Comparison of ENCODE assay signal across 16 cellular contexts in the genomic region with DNA sequence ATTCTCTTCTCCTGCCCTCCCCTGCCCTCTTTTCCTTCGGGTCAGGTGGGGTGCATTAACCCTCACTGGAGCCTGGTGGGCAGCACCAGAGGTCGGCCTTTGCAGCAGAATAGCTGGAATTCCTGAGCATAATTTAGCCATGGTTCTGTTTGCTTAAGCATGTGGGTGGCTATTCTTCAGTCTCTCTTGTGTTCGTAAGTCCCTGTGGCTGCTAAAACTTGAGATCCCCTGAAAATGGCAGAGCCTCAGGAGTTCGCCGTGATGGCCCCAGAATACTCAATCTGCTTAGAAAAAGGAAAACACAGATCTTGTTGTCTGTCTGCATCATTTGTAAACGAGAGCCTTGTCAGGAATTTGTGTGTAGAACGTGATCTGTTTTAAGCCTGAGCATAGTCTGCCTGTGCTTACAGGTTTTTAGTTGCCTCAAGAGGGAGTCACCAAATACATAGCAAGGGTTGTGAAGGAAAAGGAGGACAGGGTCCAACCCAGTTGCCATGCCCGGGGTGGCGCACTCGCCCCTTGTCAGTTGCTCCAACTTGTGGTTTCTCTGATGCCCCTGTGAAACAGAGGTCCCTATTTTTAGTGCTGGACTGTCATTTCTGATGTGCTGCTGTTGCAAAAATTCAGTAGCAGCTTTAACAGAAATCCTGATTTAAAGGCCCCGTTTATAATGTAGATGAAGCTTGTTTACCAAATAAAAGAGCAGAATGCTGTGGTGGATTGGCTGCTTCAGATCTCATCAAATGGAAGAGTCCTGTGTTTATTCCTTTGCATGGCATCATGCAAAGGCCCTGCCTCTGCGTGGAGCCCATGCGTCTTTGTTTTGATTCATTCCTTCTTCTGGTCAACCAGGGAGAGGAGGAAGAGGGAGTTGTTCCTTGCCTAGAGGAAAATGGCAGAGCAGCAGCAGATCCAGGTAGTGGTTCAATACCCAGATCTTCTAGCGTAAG.
DNase-seq lines count a peak whose midpoint lies in the region; ATAC-seq, FAIRE-seq and TF ChIP-seq lines count a peak whose summit lies in the region.
"Had no signal": no experiment of that assay in that cellular context is flagged by ENCODE, and none has a peak within 500 bp of the region (broad histone marks: within the 10 kb centered on the region; RNA-seq: fewer than 3 reads in every experiment).

No MANE protein-coding gene starts in this region.

- 28% methylated on average over 14 of the region's 14 CpGs for WGBS in HepG2 (ENCODE audit: low lambda C conversion rate)
- 75% methylated on average over 11 of the region's 14 CpGs for WGBS in right lobe of liver (ENCODE audit: insufficient coverage, low coverage, low lambda C conversion rate, missing lambda C conversion rate)
- WGBS in endodermal cell (ENCODE audit: insufficient coverage in 1 of 2, insufficient read length in 1 of 2), 2 experiments, result 14 to 37% methylated on average over 10 to 14 of the region's 14 CpGs

- H3K9me3 ChIP-seq in HepG2 (ENCODE audit: low read length) (no peaks in the 10 kb centered on the region), right lobe of liver (no peaks in the 10 kb centered on the region), endodermal cell (ENCODE audit: control insufficient read depth, low read length) (no peaks in the 10 kb centered on the region)
- H3K9me3 ChIP-seq in naive thymus-derived CD4-positive, alpha-beta T cell (ENCODE audit: control insufficient read depth in 2 of 3, low read length in 3 of 3), result no peaks in the 10 kb centered on the region
- H3K9me3 ChIP-seq: neutrophil had no signal

- H3K27me3 Mint-ChIP-seq in endodermal cell (ENCODE audit: insufficient read depth), result peaks cover 18% of the 10 kb centered on the region
- peaks cover 0 to 4% (median 0%) of the 10 kb centered on the region in 5 donors for H3K27me3 Mint-ChIP-seq in naive thymus-derived CD4-positive, alpha-beta T cell
- H3K27me3 Mint-ChIP-seq: activated naive CD8-positive, alpha-beta T cell; stimulated activated naive CD8-positive, alpha-beta T cell treated with anti-CD3 and anti-CD28 coated beads, Interleukin-15, amount 100 ng/mL, for 72 hours had no signal

- H3K36me3 Mint-ChIP-seq in endodermal cell (ENCODE audit: low read depth), result peaks cover 14% of the 10 kb centered on the region
- H3K36me3 Mint-ChIP-seq in naive thymus-derived CD4-positive, alpha-beta T cell, result peaks cover 0 to 4% (median 0%) of the 10 kb centered on the region in 5 donors
- H3K36me3 Mint-ChIP-seq: activated naive CD8-positive, alpha-beta T cell had no signal

- peak overlapping the region; percentile 21 for H3K4me3 Mint-ChIP-seq in endodermal cell
- peak overlapping the region in 5 of 10 donors; percentile 28 to 80 (median 47) for H3K4me3 Mint-ChIP-seq in naive thymus-derived CD4-positive, alpha-beta T cell
- H3K4me3 Mint-ChIP-seq: activated naive CD8-positive, alpha-beta T cell; stimulated activated naive CD8-positive, alpha-beta T cell treated with anti-CD3 and anti-CD28 coated beads, Interleukin-15, amount 100 ng/mL, for 72 hours had no signal

- H3K9me3 Mint-ChIP-seq in endodermal cell, result no peaks in the 10 kb centered on the region
- H3K9me3 Mint-ChIP-seq in naive thymus-derived CD4-positive, alpha-beta T cell, result no peaks in the 10 kb centered on the region
- H3K9me3 Mint-ChIP-seq: stimulated activated naive CD8-positive, alpha-beta T cell treated with anti-CD3 and anti-CD28 coated beads, Interleukin-15, amount 100 ng/mL, for 72 hours had no signal

- ATAC-seq in HepG2 (peak; percentile 90), right lobe of liver (no peak)
- no peak for ATAC-seq in naive thymus-derived CD4-positive, alpha-beta T cell
- ATAC-seq: Panc1; stimulated activated naive CD8-positive, alpha-beta T cell treated with anti-CD3 and anti-CD28 coated beads, Interleukin-15, amount 100 ng/mL, for 72 hours had no signal

- H2AFZ ChIP-seq in HepG2 (ENCODE audit: low read length), result peak overlapping the region; percentile 34

- TF ChIP-seq POLR2A in HepG2 (IDR thresholded peaks at IDR 0.05; ENCODE audit: insufficient read depth in 1 of 2, low read depth in 2 of 2, low read length in 2 of 2) (no peak), right lobe of liver (IDR thresholded peaks at IDR 0.05) (no peak)

- no peaks in the 10 kb centered on the region for H3K36me3 ChIP-seq in HepG2 (replicated peaks in 1 of 2; ENCODE audit: control insufficient read depth in 1 of 2, insufficient read depth in 2 of 2, low read length in 2 of 2)
- H3K36me3 ChIP-seq in right lobe of liver, result peaks cover 0 to 6% (median 0%) of the 10 kb centered on the region in 4 donors
- peaks cover 74% of the 10 kb centered on the region for H3K36me3 ChIP-seq in endodermal cell (ENCODE audit: control insufficient read depth, insufficient read depth, low read length)
- no peaks in the 10 kb centered on the region for H3K36me3 ChIP-seq in naive thymus-derived CD4-positive, alpha-beta T cell (ENCODE audit: control insufficient read depth in 2 of 3, insufficient read depth in 3 of 3, low read length in 3 of 3)
- H3K36me3 ChIP-seq: neutrophil had no signal

- H3K27ac ChIP-seq in HepG2 (ENCODE audit: extremely low read length, insufficient read depth, low read length) (peak overlapping the region; percentile 26), right lobe of liver (no peak overlapping the region), endodermal cell (ENCODE audit: low read depth, low read length) (peak overlapping the region; percentile 74)
- no peak overlapping the region for H3K27ac ChIP-seq in naive thymus-derived CD4-positive, alpha-beta T cell (ENCODE audit: low read depth, low read length)
- H3K27ac ChIP-seq: neutrophil had no signal

- peak overlapping the region; percentile 89 for H3K27ac Mint-ChIP-seq in endodermal cell
- H3K27ac Mint-ChIP-seq in naive thymus-derived CD4-positive, alpha-beta T cell, result peak overlapping the region in 6 of 9 donors; percentile 22 to 65 (median 42)
- H3K27ac Mint-ChIP-seq: activated naive CD8-positive, alpha-beta T cell; stimulated activated naive CD8-positive, alpha-beta T cell treated with anti-CD3 and anti-CD28 coated beads, Interleukin-15, amount 100 ng/mL, for 72 hours had no signal

- TF ChIP-seq CTCF in HepG2 (CRISPR knock-in tag; IDR thresholded peaks at IDR 0.05) (peak; percentile 56), right lobe of liver (IDR thresholded peaks at IDR 0.05) (no peak), endodermal cell (conservative IDR thresholded peaks at IDR 0.05) (peak; percentile 44), GM13976 (IDR thresholded peaks at IDR 0.05; ENCODE audit: borderline replicate concordance, control extremely low read depth, extremely low read depth, insufficient read depth, missing control alignments) (no peak)

- H3K9ac ChIP-seq in HepG2 (ENCODE audit: insufficient read depth, low read depth, low read length) (no peak overlapping the region), endodermal cell (ENCODE audit: extremely low read depth, low read length, poor library complexity, severe bottlenecking) (peak overlapping the region; percentile 16)

- intact Hi-C loops in HepG2 (cut with micrococcal nuclease; ENCODE audit: unreplicated experiment), result no loop called here
- intact Hi-C loops in right lobe of liver (cut with DNase I), result no loop called here
- intact Hi-C loops in naive thymus-derived CD4-positive, alpha-beta T cell (cut with micrococcal nuclease), result no loop called here

- in situ Hi-C loops in HepG2 (cut with HindIII; ENCODE audit: extremely low pct_ligation_motif_present, low pct_unique_long_range_greater_than_20kb), result no loop called here
- in situ Hi-C loops in GM13976 (cut with MboI; ENCODE audit: low sequenced_read_pairs, unreplicated experiment), result no loop called here

- H3K4me2 ChIP-seq in HepG2 (ENCODE audit: low read depth, low read length), result peak overlapping the region; percentile 73

- peak; percentile 67 for DNase-seq in HepG2 (ENCODE audit: low spot score)
- DNase-seq in right lobe of liver, result no peak
- DNase-seq in endodermal cell, result peak; percentile 86
- peak in 1 of 9 donors; percentile 1 for DNase-seq in naive thymus-derived CD4-positive, alpha-beta T cell
- DNase-seq in NCI-H226, result no peak
- DNase-seq in GM13976 (ENCODE audit: low spot score), result no peak
- DNase-seq in C1 segment of cervical spinal cord (lab: John Stamatoyannopoulos, UW), result no peak
- DNase-seq in AML-193 (lab: John Stamatoyannopoulos, UW), result no peak
- DNase-seq: DND-41; hippocampal formation; stimulated activated CD4-positive, alpha-beta T cell treated with anti-CD3 and anti-CD28 coated beads, Interleukin-4, amount 100 ng/mL, for 24 hours; stimulated activated naive CD8-positive, alpha-beta T cell treated with anti-CD3 and anti-CD28 coated beads, Interleukin-15, amount 100 ng/mL, for 72 hours; T1000 had no signal

- H3K4me3 ChIP-seq in HepG2 (replicated peaks in 1 of 3; ENCODE audit: insufficient read depth in 1 of 3, low read depth in 2 of 3, low read length in 3 of 3), result peak overlapping the region in 2 of 3 experiments; percentile 21 to 26; a peak in 2 of 6 replicates
- H3K4me3 ChIP-seq in right lobe of liver, result no peak overlapping the region
- peak overlapping the region; percentile 7 for H3K4me3 ChIP-seq in endodermal cell (ENCODE audit: low read length)
- H3K4me3 ChIP-seq in naive thymus-derived CD4-positive, alpha-beta T cell (ENCODE audit: low read length), result no peak overlapping the region

- peaks cover 14% of the 10 kb centered on the region for H3K4me1 Mint-ChIP-seq in endodermal cell
- H3K4me1 Mint-ChIP-seq in naive thymus-derived CD4-positive, alpha-beta T cell, result peaks cover 6 to 52% (median 42%) of the 10 kb centered on the region in 7 donors

- FAIRE-seq in HepG2 (lab: Jason Lieb, UNC), result peak; percentile 92

- H3K27me3 ChIP-seq in HepG2 (ENCODE audit: control insufficient read depth in 1 of 2, insufficient read depth in 2 of 2, low read length in 2 of 2) (no peaks in the 10 kb centered on the region), right lobe of liver (no peaks in the 10 kb centered on the region), endodermal cell (ENCODE audit: control insufficient read depth, insufficient read depth, low read length, poor library complexity, severe bottlenecking) (no peaks in the 10 kb centered on the region)
- H3K27me3 ChIP-seq in naive thymus-derived CD4-positive, alpha-beta T cell (ENCODE audit: control insufficient read depth in 2 of 2, insufficient read depth in 2 of 2, low read length in 2 of 2), result no peaks in the 10 kb centered on the region
- H3K27me3 ChIP-seq: neutrophil had no signal

- BruUV-seq in HepG2 (replicated peaks; lab: Mats Ljungman, UMichigan), result no TSS peak

- TF ChIP-seq EP300 in HepG2 (IDR thresholded peaks at IDR 0.05; ENCODE audit: low read depth in 2 of 2, low read length in 2 of 2), result no peak
- no peak for TF ChIP-seq EP300 in HepG2 (CRISPR knock-in tag; IDR thresholded peaks at IDR 0.05; ENCODE audit: borderline replicate concordance)

- CTCF ChIA-PET in HepG2 (lab: Yijun Ruan, JAX; ENCODE audit: low intra/inter-chr PET ratio, low total read pairs), result no interaction called here
- CTCF ChIA-PET in naive thymus-derived CD4-positive, alpha-beta T cell (lab: Charles Lee), result no interaction called here

- H4K20me1 ChIP-seq in HepG2 (ENCODE audit: insufficient read depth, low read length), result no peaks in the 10 kb centered on the region

- no peaks in the 10 kb centered on the region for H3K79me2 ChIP-seq in HepG2 (ENCODE audit: insufficient read depth, low read length)

- TF ChIP-seq RAD21 in HepG2 (CRISPR knock-in tag; IDR thresholded peaks at IDR 0.05), result no peak

- H3K4me1 ChIP-seq in HepG2 (ENCODE audit: insufficient read depth, low read length) (peaks cover 16% of the 10 kb centered on the region), right lobe of liver (no peaks in the 10 kb centered on the region), endodermal cell (ENCODE audit: control insufficient read depth, insufficient read depth, low read length) (peaks cover 5% of the 10 kb centered on the region)
- peaks cover 18 to 21% of the 10 kb centered on the region in 2 donors for H3K4me1 ChIP-seq in naive thymus-derived CD4-positive, alpha-beta T cell (ENCODE audit: control insufficient read depth in 2 of 2, insufficient read depth in 2 of 2, low read length in 2 of 2)

- POLR2A ChIA-PET in HepG2 (lab: Yijun Ruan, JAX), result no interaction called here
- POLR2A ChIA-PET in naive thymus-derived CD4-positive, alpha-beta T cell (lab: Charles Lee), result no interaction called here

Comparison
In these comparisons a context has a peak if more than half of its experiments do, and no peak if none do; other contexts are left out.
1. DNase-seq: peak in HepG2 (single experiment) and endodermal cell (single experiment); none in right lobe of liver (0 of 3), NCI-H226 (single experiment), GM13976 (single experiment), C1 segment of cervical spinal cord (0 of 14) and AML-193 (0 of 2).
2. H3K27ac ChIP-seq: peak in HepG2 (single experiment) and endodermal cell (single experiment); none in right lobe of liver (0 of 3) and naive thymus-derived CD4-positive, alpha-beta T cell (single experiment).
3. H3K4me3 ChIP-seq: peak in HepG2 (2 of 3) and endodermal cell (single experiment); none in right lobe of liver (0 of 3) and naive thymus-derived CD4-positive, alpha-beta T cell (single experiment).
4. CTCF ChIP-seq: peak in HepG2 (single experiment) and endodermal cell (single experiment); none in right lobe of liver (0 of 4) and GM13976 (single experiment).